ENCODE assay signal across 1 cellular context in genomic region chr1:85581802-85582686, GRCh38.
TF ChIP-seq lines count a peak whose summit lies in the region.

No MANE protein-coding gene starts in this region.

TF ChIP-seq in H1, 55 proteins besides CTCF, POLR2A, EP300 and RAD21 (continued from another document):
- TF ChIP-seq USF2 (IDR thresholded peaks at IDR 0.05; ENCODE audit: low read length): 0 out of 2 replicates have a peak, but pooled peaks have one; percentile 5
